Comparison of ENCODE assay signal across 9 cellular contexts in genomic region chr16:12801511-12802042, GRCh38. TPM values are rescaled to one million over a fixed set of nuclear protein-coding genes. Genes with fewer than 3 reads are reported as not detected.
DNase-seq lines count a peak whose midpoint lies in the region; ATAC-seq and TF ChIP-seq lines count a peak whose summit lies in the region.
"Had no signal": no experiment of that assay in that cellular context is flagged by ENCODE, and none has a peak within 500 bp of the region (broad histone marks: within the 10 kb centered on the region; RNA-seq: fewer than 3 reads in every experiment).

No MANE protein-coding gene starts in this region.

- ATAC-seq in GM21723 (IDR thresholded peaks at IDR 0.05; ENCODE audit: unreplicated experiment) (peak; percentile 34), GM21576 (IDR thresholded peaks at IDR 0.05; ENCODE audit: unreplicated experiment) (no peak)

- H3K4me1 ChIP-seq in stomach, result peaks cover 10 to 48% (median 38%) of the 10 kb centered on the region in 4 donors
- H3K4me1 ChIP-seq in effector memory CD4-positive, alpha-beta T cell (ENCODE audit: control insufficient read depth, insufficient read depth, low read length, poor library complexity, severe bottlenecking), result peaks cover 7% of the 10 kb centered on the region

- H3K36me3 ChIP-seq in stomach, result no peaks in the 10 kb centered on the region
- H3K36me3 ChIP-seq in effector memory CD4-positive, alpha-beta T cell (ENCODE audit: control insufficient read depth, insufficient read depth, low read length), result no peaks in the 10 kb centered on the region
- H3K36me3 ChIP-seq: cardiac muscle cell had no signal

- DNase-seq in AG20443 (ENCODE audit: low spot score), result peak; percentile 62
- DNase-seq in UCSD-AML1 (lab: John Stamatoyannopoulos, UW; ENCODE audit: unreplicated experiment), result peak; percentile 65
- DNase-seq in fibroblast of the aortic adventitia (ENCODE audit: low read depth), result peak; percentile 52
- no peak for DNase-seq in stomach
- DNase-seq in effector memory CD4-positive, alpha-beta T cell, result no peak
- DNase-seq in NCI-H187 treated with DMSO at 0.1 percent for 48 hours (lab: John Stamatoyannopoulos, UW), result no peak

- no peaks in the 10 kb centered on the region for H3K27me3 ChIP-seq in stomach
- no peaks in the 10 kb centered on the region for H3K27me3 ChIP-seq in effector memory CD4-positive, alpha-beta T cell (replicated peaks; ENCODE audit: control insufficient read depth, insufficient read depth, low read length, poor library complexity, severe bottlenecking)
- H3K27me3 ChIP-seq: cardiac muscle cell had no signal

- H3K4me3 ChIP-seq in fibroblast of the aortic adventitia (ENCODE audit: low read depth, low read length) (no peak overlapping the region), stomach (peak overlapping the region in 2 of 4 donors; percentile 61 to 71)
- H3K4me3 ChIP-seq in effector memory CD4-positive, alpha-beta T cell (ENCODE audit: insufficient read depth, low read depth, low read length, poor library complexity, severe bottlenecking), result no peak overlapping the region
- H3K4me3 ChIP-seq: cardiac muscle cell had no signal

- no peaks in the 10 kb centered on the region for H3K9me3 ChIP-seq in stomach
- no peaks in the 10 kb centered on the region for H3K9me3 ChIP-seq in effector memory CD4-positive, alpha-beta T cell (ENCODE audit: control insufficient read depth, low read length)

- no peak for TF ChIP-seq POLR2A in stomach (IDR thresholded peaks at IDR 0.05)

- intact Hi-C loops in stomach (cut with DNase I; ENCODE audit: low total_unique reads), result no loop called here

- TF ChIP-seq EP300 in stomach (IDR thresholded peaks at IDR 0.05), result no peak

- TF ChIP-seq CTCF in fibroblast of the aortic adventitia (IDR thresholded peaks at IDR 0.05; ENCODE audit: insufficient read depth, low read length) (no peak), stomach (IDR thresholded peaks at IDR 0.05) (no peak)

- 21 to 33% (median 28%) methylated on average over 4 of the region's 4 CpGs for WGBS in stomach, 5 donors

- peak overlapping the region in 4 of 5 donors; percentile 81 to 95 (median 92) for H3K27ac ChIP-seq in stomach
- H3K27ac ChIP-seq in effector memory CD4-positive, alpha-beta T cell (ENCODE audit: insufficient read depth, low read length, poor library complexity, severe bottlenecking), result no peak overlapping the region
- H3K27ac ChIP-seq: cardiac muscle cell had no signal

RNA-seq across cellular contexts. Expression of gene CPPED1, which starts 2.1 kb away (rescaled TPM):
- total RNA-seq in fibroblast of the aortic adventitia (ENCODE audit: low replicate concordance) (3.6 and 11.1 TPM in 2 replicates), stomach (100 to 1,000 TPM in 1 of 5 donors, 10 to 100 TPM in 4; 11.3 to 178 (median 19.7) TPM)
- polyA plus RNA-seq in stomach, result 10 to 100 TPM in 1 of 3 donors, 1 to 10 TPM in 2; 8.0 to 11.8 (median 9.0) TPM

Comparison
In these comparisons a context has a peak if more than half of its experiments do, and no peak if none do; other contexts are left out.
1. DNase-seq: peak in AG20443 (single experiment), UCSD-AML1 (single experiment) and fibroblast of the aortic adventitia (single experiment); none in stomach (single experiment), effector memory CD4-positive, alpha-beta T cell (0 of 3) and NCI-H187 treated with DMSO at 0.1 percent for 48 hours (single experiment).